1 cellular context compared by ENCODE assay signal in genomic region chr20:1313236-1313964, GRCh38.
TF ChIP-seq lines count a peak whose summit lies in the region.

No MANE protein-coding gene starts in this region.

TF ChIP-seq in HepG2, 621 proteins besides CTCF, POLR2A, EP300 and RAD21 (continued from another document and continues in another):
- TF ChIP-seq, protein P1, sequence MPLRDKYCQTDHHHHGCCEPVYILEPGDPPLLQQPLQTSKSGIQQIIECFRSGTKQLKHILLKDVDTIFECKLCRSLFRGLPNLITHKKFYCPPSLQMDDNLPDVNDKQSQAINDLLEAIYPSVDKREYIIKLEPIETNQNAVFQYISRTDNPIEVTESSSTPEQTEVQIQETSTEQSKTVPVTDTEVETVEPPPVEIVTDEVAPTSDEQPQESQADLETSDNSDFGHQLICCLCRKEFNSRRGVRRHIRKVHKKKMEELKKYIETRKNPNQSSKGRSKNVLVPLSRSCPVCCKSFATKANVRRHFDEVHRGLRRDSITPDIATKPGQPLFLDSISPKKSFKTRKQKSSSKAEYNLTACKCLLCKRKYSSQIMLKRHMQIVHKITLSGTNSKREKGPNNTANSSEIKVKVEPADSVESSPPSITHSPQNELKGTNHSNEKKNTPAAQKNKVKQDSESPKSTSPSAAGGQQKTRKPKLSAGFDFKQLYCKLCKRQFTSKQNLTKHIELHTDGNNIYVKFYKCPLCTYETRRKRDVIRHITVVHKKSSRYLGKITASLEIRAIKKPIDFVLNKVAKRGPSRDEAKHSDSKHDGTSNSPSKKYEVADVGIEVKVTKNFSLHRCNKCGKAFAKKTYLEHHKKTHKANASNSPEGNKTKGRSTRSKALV (CRISPR knock-in tag; IDR thresholded peaks at IDR 0.05) = peak; percentile 83; the same call in 1 of the 2 replicates
- TF ChIP-seq MBD4 (IDR thresholded peaks at IDR 0.05; ENCODE audit: borderline replicate concordance, low read length) (no peak), EEA1 (CRISPR knock-in tag; IDR thresholded peaks at IDR 0.05; ENCODE audit: borderline replicate concordance) (peak; percentile 54; the same call in 1 of the 2 replicates), REL (CRISPR knock-in tag; conservative IDR thresholded peaks at IDR 0.05) (no peak), TOPORS (CRISPR knock-in tag; IDR thresholded peaks at IDR 0.05) (no peak), SATB2 (CRISPR knock-in tag; IDR thresholded peaks at IDR 0.05) (no peak), ZNF501 (CRISPR knock-in tag; IDR thresholded peaks at IDR 0.05) (peak; percentile 76), ZNF484 (CRISPR knock-in tag; IDR thresholded peaks at IDR 0.05; ENCODE audit: borderline replicate concordance, low read depth) (no peak), ZNF407 (CRISPR knock-in tag; IDR thresholded peaks at IDR 0.05; ENCODE audit: not compliant biosample characterization) (no peak), HMGXB4 (CRISPR knock-in tag; IDR thresholded peaks at IDR 0.05; ENCODE audit: borderline replicate concordance in 1 of 2, low read depth in 1 of 2) (peak; percentile 70 to 75), KLF12 (CRISPR knock-in tag; IDR thresholded peaks at IDR 0.05; ENCODE audit: borderline replicate concordance) (0 out of 2 replicates have a peak, but pooled peaks have one; percentile 31), ETV5 (CRISPR knock-in tag; IDR thresholded peaks at IDR 0.05; ENCODE audit: borderline replicate concordance) (peak; percentile 54; the same call in 1 of the 2 replicates), TFDP1 (CRISPR knock-in tag; IDR thresholded peaks at IDR 0.05; ENCODE audit: borderline replicate concordance) (peak; percentile 45; the same call in 1 of the 2 replicates), PATZ1 (CRISPR knock-in tag; IDR thresholded peaks at IDR 0.05) (peak; percentile 74), MXD4 (CRISPR knock-in tag; IDR thresholded peaks at IDR 0.05) (no peak), TBX2 (CRISPR knock-in tag; IDR thresholded peaks at IDR 0.05; ENCODE audit: borderline replicate concordance) (peak; percentile 41; the same call in 1 of the 2 replicates), TP53 (CRISPR knock-in tag; conservative IDR thresholded peaks at IDR 0.05) (0 out of 2 replicates have a peak, but pooled peaks have one; percentile 47), ETV6 (CRISPR knock-in tag; conservative IDR thresholded peaks at IDR 0.05) (0 out of 2 replicates have a peak, but pooled peaks have one; percentile 50), GATAD2A (CRISPR knock-in tag; IDR thresholded peaks at IDR 0.05) (peak; percentile 60), HNRNPK (IDR thresholded peaks at IDR 0.05; ENCODE audit: low read depth, low read length, poor library complexity, severe bottlenecking) (peak; percentile 67), NR2F1 (CRISPR knock-in tag; IDR thresholded peaks at IDR 0.05) (no peak), ZBTB7B (CRISPR knock-in tag; IDR thresholded peaks at IDR 0.05) (0 out of 2 replicates have a peak, but pooled peaks have one; percentile 41), ELF1 (CRISPR knock-in tag; IDR thresholded peaks at IDR 0.05) (peak; percentile 73), ZNF563 (CRISPR knock-in tag; IDR thresholded peaks at IDR 0.05) (peak; percentile 70; the same call in 1 of the 2 replicates), STAG1 (CRISPR knock-in tag; IDR thresholded peaks at IDR 0.05) (peak; percentile 99), ZNF740 (CRISPR knock-in tag; IDR thresholded peaks at IDR 0.05) (0 out of 2 replicates have a peak, but pooled peaks have one; percentile 42), AHR (CRISPR knock-in tag; IDR thresholded peaks at IDR 0.05) (peak; percentile 82), MED1 (CRISPR knock-in tag; IDR thresholded peaks at IDR 0.05) (0 out of 2 replicates have a peak, but pooled peaks have one; percentile 38), ZZZ3 (CRISPR knock-in tag; IDR thresholded peaks at IDR 0.05; ENCODE audit: borderline replicate concordance) (no peak), YEATS4 (CRISPR knock-in tag; IDR thresholded peaks at IDR 0.05; ENCODE audit: borderline replicate concordance) (peak; percentile 53; the same call in 1 of the 2 replicates), HIVEP1 (CRISPR knock-in tag; IDR thresholded peaks at IDR 0.05) (no peak), SAP130 (CRISPR knock-in tag; IDR thresholded peaks at IDR 0.05; ENCODE audit: low read depth) (peak; percentile 30; the same call in 1 of the 2 replicates), FIP1L1 (IDR thresholded peaks at IDR 0.05; ENCODE audit: borderline replicate concordance, insufficient read depth, low read depth, low read length) (no peak), ZFP90 (CRISPR knock-in tag; IDR thresholded peaks at IDR 0.05; ENCODE audit: borderline replicate concordance) (peak; percentile 79; the same call in 1 of the 2 replicates), ERF (CRISPR knock-in tag; IDR thresholded peaks at IDR 0.05) (0 out of 2 replicates have a peak, but pooled peaks have one; percentile 49)
- TF ChIP-seq, protein P2, sequence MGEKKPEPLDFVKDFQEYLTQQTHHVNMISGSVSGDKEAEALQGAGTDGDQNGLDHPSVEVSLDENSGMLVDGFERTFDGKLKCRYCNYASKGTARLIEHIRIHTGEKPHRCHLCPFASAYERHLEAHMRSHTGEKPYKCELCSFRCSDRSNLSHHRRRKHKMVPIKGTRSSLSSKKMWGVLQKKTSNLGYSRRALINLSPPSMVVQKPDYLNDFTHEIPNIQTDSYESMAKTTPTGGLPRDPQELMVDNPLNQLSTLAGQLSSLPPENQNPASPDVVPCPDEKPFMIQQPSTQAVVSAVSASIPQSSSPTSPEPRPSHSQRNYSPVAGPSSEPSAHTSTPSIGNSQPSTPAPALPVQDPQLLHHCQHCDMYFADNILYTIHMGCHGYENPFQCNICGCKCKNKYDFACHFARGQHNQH (CRISPR knock-in tag; IDR thresholded peaks at IDR 0.05) = peak; percentile 60
- TF ChIP-seq, protein P3, sequence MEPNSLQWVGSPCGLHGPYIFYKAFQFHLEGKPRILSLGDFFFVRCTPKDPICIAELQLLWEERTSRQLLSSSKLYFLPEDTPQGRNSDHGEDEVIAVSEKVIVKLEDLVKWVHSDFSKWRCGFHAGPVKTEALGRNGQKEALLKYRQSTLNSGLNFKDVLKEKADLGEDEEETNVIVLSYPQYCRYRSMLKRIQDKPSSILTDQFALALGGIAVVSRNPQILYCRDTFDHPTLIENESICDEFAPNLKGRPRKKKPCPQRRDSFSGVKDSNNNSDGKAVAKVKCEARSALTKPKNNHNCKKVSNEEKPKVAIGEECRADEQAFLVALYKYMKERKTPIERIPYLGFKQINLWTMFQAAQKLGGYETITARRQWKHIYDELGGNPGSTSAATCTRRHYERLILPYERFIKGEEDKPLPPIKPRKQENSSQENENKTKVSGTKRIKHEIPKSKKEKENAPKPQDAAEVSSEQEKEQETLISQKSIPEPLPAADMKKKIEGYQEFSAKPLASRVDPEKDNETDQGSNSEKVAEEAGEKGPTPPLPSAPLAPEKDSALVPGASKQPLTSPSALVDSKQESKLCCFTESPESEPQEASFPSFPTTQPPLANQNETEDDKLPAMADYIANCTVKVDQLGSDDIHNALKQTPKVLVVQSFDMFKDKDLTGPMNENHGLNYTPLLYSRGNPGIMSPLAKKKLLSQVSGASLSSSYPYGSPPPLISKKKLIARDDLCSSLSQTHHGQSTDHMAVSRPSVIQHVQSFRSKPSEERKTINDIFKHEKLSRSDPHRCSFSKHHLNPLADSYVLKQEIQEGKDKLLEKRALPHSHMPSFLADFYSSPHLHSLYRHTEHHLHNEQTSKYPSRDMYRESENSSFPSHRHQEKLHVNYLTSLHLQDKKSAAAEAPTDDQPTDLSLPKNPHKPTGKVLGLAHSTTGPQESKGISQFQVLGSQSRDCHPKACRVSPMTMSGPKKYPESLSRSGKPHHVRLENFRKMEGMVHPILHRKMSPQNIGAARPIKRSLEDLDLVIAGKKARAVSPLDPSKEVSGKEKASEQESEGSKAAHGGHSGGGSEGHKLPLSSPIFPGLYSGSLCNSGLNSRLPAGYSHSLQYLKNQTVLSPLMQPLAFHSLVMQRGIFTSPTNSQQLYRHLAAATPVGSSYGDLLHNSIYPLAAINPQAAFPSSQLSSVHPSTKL (CRISPR knock-in tag; IDR thresholded peaks at IDR 0.05) = 0 out of 2 replicates have a peak, but pooled peaks have one; percentile 8
